In genomic region chr2:230023313-230023712, GRCh38 we compare ENCODE assay signal across 24 cellular contexts.
"Had no signal": no experiment of that assay in that cellular context is flagged by ENCODE, and none has a peak within 500 bp of the region (broad histone marks: within the 10 kb centered on the region; RNA-seq: fewer than 3 reads in every experiment).

No MANE protein-coding gene starts in this region.

- ATAC-seq: effector memory CD8-positive, alpha-beta T cell; gastroesophageal sphincter; left cardiac atrium; lower lobe of right lung; psoas muscle; sciatic nerve; stimulated activated naive B cell treated with anti-CD40 and anti-IgM and Interleukin-4, amounts not matched to agents 10 μg/mL and 1 μg/mL and 100 μg/mL, for 72 hours; stimulated activated naive CD8-positive, alpha-beta T cell treated with anti-CD3 and anti-CD28 coated beads, Interleukin-15, amount 100 ng/mL, for 72 hours had no signal

- H3K9me3 Mint-ChIP-seq: effector memory CD8-positive, alpha-beta T cell; immature natural killer cell; memory B cell; naive B cell; nephron; stimulated activated naive B cell treated with anti-CD40 and anti-IgM and Interleukin-4, amounts not matched to agents 10 μg/mL and 1 μg/mL and 100 μg/mL, for 72 hours; stimulated activated naive CD8-positive, alpha-beta T cell treated with anti-CD3 and anti-CD28 coated beads, Interleukin-15, amount 100 ng/mL, for 72 hours had no signal

- H3K9ac ChIP-seq: parathyroid adenoma had no signal

- H3K36me3 Mint-ChIP-seq: immature natural killer cell; memory B cell; naive B cell; stimulated activated naive B cell treated with anti-CD40 and anti-IgM and Interleukin-4, amounts not matched to agents 10 μg/mL and 1 μg/mL and 100 μg/mL, for 72 hours had no signal

- H3K79me2 ChIP-seq: parathyroid adenoma had no signal

- H3K4me1 ChIP-seq: esophagus squamous epithelium, gastroesophageal sphincter, left ventricle myocardium inferior, lower lobe of right lung, parathyroid adenoma, psoas muscle, testis, tibial nerve had no signal

- H3K27ac Mint-ChIP-seq: effector memory CD8-positive, alpha-beta T cell; immature natural killer cell; memory B cell; naive B cell; nephron; stimulated activated naive B cell treated with anti-CD40 and anti-IgM and Interleukin-4, amounts not matched to agents 10 μg/mL and 1 μg/mL and 100 μg/mL, for 72 hours; stimulated activated naive CD8-positive, alpha-beta T cell treated with anti-CD3 and anti-CD28 coated beads, Interleukin-15, amount 100 ng/mL, for 72 hours had no signal

- H3K27me3 ChIP-seq: esophagus squamous epithelium, gastroesophageal sphincter, testis, tibial nerve had no signal

- H3K9me3 ChIP-seq: esophagus squamous epithelium, gastroesophageal sphincter, left ventricle myocardium inferior, lower lobe of right lung, psoas muscle, testis, tibial nerve had no signal

- H3K27ac ChIP-seq: esophagus squamous epithelium, gastroesophageal sphincter, left ventricle myocardium inferior, lower lobe of right lung, parathyroid adenoma, psoas muscle, testis, tibial nerve had no signal

- H3K4me1 Mint-ChIP-seq: immature natural killer cell; memory B cell; naive B cell; nephron; stimulated activated naive B cell treated with anti-CD40 and anti-IgM and Interleukin-4, amounts not matched to agents 10 μg/mL and 1 μg/mL and 100 μg/mL, for 72 hours; stimulated activated naive CD8-positive, alpha-beta T cell treated with anti-CD3 and anti-CD28 coated beads, Interleukin-15, amount 100 ng/mL, for 72 hours had no signal

- H2AFZ ChIP-seq: parathyroid adenoma had no signal

- DNase-seq: effector memory CD8-positive, alpha-beta T cell; esophagus squamous epithelium; foreskin fibroblast; glutamatergic neuron; immature natural killer cell; left cardiac atrium; left ventricle myocardium inferior; lower lobe of right lung; midbrain; naive B cell; occipital lobe; psoas muscle; retina; stimulated activated CD4-positive, alpha-beta T cell treated with anti-CD3 and anti-CD28 coated beads, Interleukin-2, amount 100 ng/mL, for 24 hours; stimulated activated CD4-positive, alpha-beta T cell treated with anti-CD3 and anti-CD28 coated beads, Interleukin-4, amount 100 ng/mL, for 4 hours; stimulated activated naive B cell treated with anti-CD40 and anti-IgM and Interleukin-4, amounts not matched to agents 10 μg/mL and 1 μg/mL and 100 μg/mL, for 72 hours; stimulated activated naive CD8-positive, alpha-beta T cell treated with anti-CD3 and anti-CD28 coated beads, Interleukin-15, amount 100 ng/mL, for 72 hours; testis had no signal

- H3K4me3 Mint-ChIP-seq: effector memory CD8-positive, alpha-beta T cell; immature natural killer cell; memory B cell; naive B cell; nephron; stimulated activated naive B cell treated with anti-CD40 and anti-IgM and Interleukin-4, amounts not matched to agents 10 μg/mL and 1 μg/mL and 100 μg/mL, for 72 hours; stimulated activated naive CD8-positive, alpha-beta T cell treated with anti-CD3 and anti-CD28 coated beads, Interleukin-15, amount 100 ng/mL, for 72 hours had no signal

- H3K27me3 Mint-ChIP-seq: memory B cell; naive B cell; stimulated activated naive B cell treated with anti-CD40 and anti-IgM and Interleukin-4, amounts not matched to agents 10 μg/mL and 1 μg/mL and 100 μg/mL, for 72 hours; stimulated activated naive CD8-positive, alpha-beta T cell treated with anti-CD3 and anti-CD28 coated beads, Interleukin-15, amount 100 ng/mL, for 72 hours had no signal
